Comparison of ENCODE assay signal across 1 cellular context in the genomic region with DNA sequence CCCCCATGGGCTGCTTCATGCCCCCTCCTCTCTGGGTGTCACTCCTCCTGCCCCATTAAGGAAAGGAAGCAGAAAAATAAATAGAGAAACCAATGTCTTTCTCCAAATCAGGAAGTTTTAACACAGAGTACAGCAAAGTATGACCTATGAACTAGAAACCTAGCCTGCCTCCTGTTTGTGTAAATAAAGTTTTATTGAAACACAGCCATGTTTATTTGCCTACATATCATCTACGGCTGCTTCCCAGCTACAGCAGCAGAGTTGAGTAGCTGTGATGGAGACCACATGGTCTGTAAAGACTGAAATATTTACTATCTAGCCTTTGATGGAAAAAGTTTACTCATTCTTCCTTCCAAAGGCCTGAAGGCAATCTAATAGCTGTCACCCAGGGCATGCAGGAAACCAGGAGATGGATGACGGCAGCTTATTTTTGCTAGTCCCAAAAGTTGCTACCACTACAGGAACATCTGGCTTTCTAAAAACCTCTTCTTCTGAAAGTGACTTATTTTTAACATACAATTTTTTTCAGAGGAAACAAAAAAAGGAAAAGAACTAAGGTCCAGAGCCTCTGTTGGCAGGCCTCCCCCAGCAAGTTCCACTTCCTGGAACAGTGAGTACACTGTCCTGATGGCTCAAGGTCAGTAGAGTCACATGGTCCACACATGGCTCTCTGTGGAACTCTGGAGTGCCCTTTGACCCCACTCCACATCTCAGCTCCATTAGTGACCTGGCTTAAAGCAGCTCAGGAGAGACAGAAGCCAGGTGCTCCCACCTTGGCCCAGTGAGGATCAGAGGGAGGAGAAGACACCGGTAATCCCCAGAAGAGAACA.
TF ChIP-seq lines count a peak whose summit lies in the region.

No MANE protein-coding gene starts in this region.

TF ChIP-seq in SK-N-SH, 30 proteins besides CTCF, POLR2A, EP300 and RAD21 (continued from another document):
- TF ChIP-seq USF1 (IDR thresholded peaks at IDR 0.05; ENCODE audit: borderline replicate concordance, low read depth) = no peak
- TF ChIP-seq, protein P1, sequence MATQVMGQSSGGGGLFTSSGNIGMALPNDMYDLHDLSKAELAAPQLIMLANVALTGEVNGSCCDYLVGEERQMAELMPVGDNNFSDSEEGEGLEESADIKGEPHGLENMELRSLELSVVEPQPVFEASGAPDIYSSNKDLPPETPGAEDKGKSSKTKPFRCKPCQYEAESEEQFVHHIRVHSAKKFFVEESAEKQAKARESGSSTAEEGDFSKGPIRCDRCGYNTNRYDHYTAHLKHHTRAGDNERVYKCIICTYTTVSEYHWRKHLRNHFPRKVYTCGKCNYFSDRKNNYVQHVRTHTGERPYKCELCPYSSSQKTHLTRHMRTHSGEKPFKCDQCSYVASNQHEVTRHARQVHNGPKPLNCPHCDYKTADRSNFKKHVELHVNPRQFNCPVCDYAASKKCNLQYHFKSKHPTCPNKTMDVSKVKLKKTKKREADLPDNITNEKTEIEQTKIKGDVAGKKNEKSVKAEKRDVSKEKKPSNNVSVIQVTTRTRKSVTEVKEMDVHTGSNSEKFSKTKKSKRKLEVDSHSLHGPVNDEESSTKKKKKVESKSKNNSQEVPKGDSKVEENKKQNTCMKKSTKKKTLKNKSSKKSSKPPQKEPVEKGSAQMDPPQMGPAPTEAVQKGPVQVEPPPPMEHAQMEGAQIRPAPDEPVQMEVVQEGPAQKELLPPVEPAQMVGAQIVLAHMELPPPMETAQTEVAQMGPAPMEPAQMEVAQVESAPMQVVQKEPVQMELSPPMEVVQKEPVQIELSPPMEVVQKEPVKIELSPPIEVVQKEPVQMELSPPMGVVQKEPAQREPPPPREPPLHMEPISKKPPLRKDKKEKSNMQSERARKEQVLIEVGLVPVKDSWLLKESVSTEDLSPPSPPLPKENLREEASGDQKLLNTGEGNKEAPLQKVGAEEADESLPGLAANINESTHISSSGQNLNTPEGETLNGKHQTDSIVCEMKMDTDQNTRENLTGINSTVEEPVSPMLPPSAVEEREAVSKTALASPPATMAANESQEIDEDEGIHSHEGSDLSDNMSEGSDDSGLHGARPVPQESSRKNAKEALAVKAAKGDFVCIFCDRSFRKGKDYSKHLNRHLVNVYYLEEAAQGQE (IDR thresholded peaks at IDR 0.05; ENCODE audit: low read depth, low read length) = no peak
- no peak for TF ChIP-seq MEF2A (IDR thresholded peaks at IDR 0.05; ENCODE audit: borderline replicate concordance, low read depth)
- TF ChIP-seq, protein P2, sequence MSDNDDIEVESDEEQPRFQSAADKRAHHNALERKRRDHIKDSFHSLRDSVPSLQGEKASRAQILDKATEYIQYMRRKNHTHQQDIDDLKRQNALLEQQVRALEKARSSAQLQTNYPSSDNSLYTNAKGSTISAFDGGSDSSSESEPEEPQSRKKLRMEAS (IDR thresholded peaks at IDR 0.05; ENCODE audit: low read depth) = no peak
- TF ChIP-seq FOXJ3 (CRISPR knock-in tag; IDR thresholded peaks at IDR 0.05) = no peak
- TF ChIP-seq, protein P3, sequence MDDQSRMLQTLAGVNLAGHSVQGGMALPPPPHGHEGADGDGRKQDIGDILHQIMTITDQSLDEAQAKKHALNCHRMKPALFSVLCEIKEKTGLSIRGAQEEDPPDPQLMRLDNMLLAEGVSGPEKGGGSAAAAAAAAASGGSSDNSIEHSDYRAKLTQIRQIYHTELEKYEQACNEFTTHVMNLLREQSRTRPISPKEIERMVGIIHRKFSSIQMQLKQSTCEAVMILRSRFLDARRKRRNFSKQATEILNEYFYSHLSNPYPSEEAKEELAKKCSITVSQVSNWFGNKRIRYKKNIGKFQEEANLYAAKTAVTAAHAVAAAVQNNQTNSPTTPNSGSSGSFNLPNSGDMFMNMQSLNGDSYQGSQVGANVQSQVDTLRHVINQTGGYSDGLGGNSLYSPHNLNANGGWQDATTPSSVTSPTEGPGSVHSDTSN (IDR thresholded peaks at IDR 0.05) = no peak
- TF ChIP-seq FOXM1 (IDR thresholded peaks at IDR 0.05; ENCODE audit: low read depth) = no peak
